Comparison of ENCODE assay signal across 14 cellular contexts in the genomic region with DNA sequence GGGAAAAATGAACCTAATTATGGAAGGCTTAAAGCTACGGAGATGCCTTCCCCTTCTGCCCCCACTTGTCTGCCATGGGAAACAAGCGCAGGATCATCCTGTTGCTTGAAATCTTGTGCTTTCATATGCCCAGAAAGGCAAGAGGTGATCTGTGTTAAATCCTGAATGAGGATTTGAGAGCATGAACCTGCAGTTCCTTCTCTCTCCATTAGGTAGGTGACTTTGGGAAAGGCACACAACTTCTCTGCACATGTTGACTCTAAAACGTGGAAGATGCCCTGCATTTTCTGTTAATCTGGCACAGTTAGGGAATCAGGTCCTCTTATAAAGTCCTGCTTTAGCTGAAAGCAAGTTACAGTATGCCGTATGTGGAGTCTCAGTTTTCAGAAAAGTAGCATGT. TPM values are rescaled to one million over a fixed set of nuclear protein-coding genes. Genes with fewer than 3 reads are reported as not detected.
DNase-seq lines count a peak whose midpoint lies in the region; ATAC-seq and TF ChIP-seq lines count a peak whose summit lies in the region.
"Had no signal": no experiment of that assay in that cellular context is flagged by ENCODE, and none has a peak within 500 bp of the region (broad histone marks: within the 10 kb centered on the region; RNA-seq: fewer than 3 reads in every experiment).

No MANE protein-coding gene starts in this region.

- H3K27ac ChIP-seq in AG04450 (ENCODE audit: low read depth, low read length), result no peak overlapping the region
- H3K27ac ChIP-seq: psoas muscle, RWPE1 had no signal

- POLR2A ChIA-PET in AG04450 (lab: Yijun Ruan, JAX), result no interaction called here

- ATAC-seq in GM21737 (IDR thresholded peaks at IDR 0.05; ENCODE audit: unreplicated experiment) (no peak), HG03571 (IDR thresholded peaks at IDR 0.05; ENCODE audit: unreplicated experiment) (no peak)
- ATAC-seq: psoas muscle had no signal

- CTCF ChIA-PET in AG04450 (lab: Charles Lee), result interaction anchor here (2.9 kb wide), 1 partner anchor 11 kb away, joined by 15 read pairs; no protein-coding TSS in a partner anchor

- no peaks in the 10 kb centered on the region for H3K27me3 ChIP-seq in AG04450 (ENCODE audit: control insufficient read depth, insufficient read depth, low read length)

- TF ChIP-seq CTCF in AG04450 (IDR thresholded peaks at IDR 0.05; ENCODE audit: low read depth, low read length), result peak; percentile 35
- TF ChIP-seq CTCF in GM12875 (IDR thresholded peaks at IDR 0.05; ENCODE audit: borderline replicate concordance, insufficient read depth, low read depth, low read length), result peak; percentile 32; the same call in 1 of the 2 replicates
- peak; percentile 26 for TF ChIP-seq CTCF in fibroblast of pulmonary artery (IDR thresholded peaks at IDR 0.05; ENCODE audit: low read length, missing control alignments)

- H3K4me3 ChIP-seq in AG04450 (ENCODE audit: low read depth, low read length) (no peak overlapping the region), GM12875 (ENCODE audit: low read depth, low read length) (no peak overlapping the region), fibroblast of pulmonary artery (replicated peaks; ENCODE audit: low read depth, low read length) (no peak overlapping the region)
- H3K4me3 ChIP-seq: psoas muscle had no signal

- H3K9me3 ChIP-seq in AG04450 (ENCODE audit: control insufficient read depth, insufficient read depth, low read length), result peaks cover 4% of the 10 kb centered on the region; the same call in 1 of the 2 replicates
- H3K9me3 ChIP-seq: psoas muscle had no signal

- no peak for DNase-seq in AG04450 (ENCODE audit: low read depth, low spot score)
- DNase-seq in RKO (ENCODE audit: low spot score), result peak; percentile 33
- DNase-seq in fibroblast of pulmonary artery (ENCODE audit: low read depth), result no peak
- DNase-seq in activated gamma-delta T cell treated with Interleukin-2 at 50 U/mL for 16 hours, result no peak
- no peak for DNase-seq in H4 (ENCODE audit: low spot score)
- DNase-seq: dermis blood vessel endothelial cell, HCEC 1CT, hippocampal formation, NCI-H226, psoas muscle had no signal

RNA-seq across cellular contexts. Expression of a gene that starts 46.6 kb away (rescaled TPM):
- polyA plus RNA-seq in AG04450 (2011; rRNA removed), result 11.0 and 13.0 TPM in 2 replicates
- 18.3 and 26.6 TPM in 2 replicates for polyA minus RNA-seq in AG04450 (2011; rRNA and poly(A)+ RNA removed)
- total RNA-seq in H4 (2014; rRNA removed; shearing (Covaris generic)), result 8.4 and 11.3 TPM in 2 replicates
